ENCODE assay signal across 16 cellular contexts in the genomic region with DNA sequence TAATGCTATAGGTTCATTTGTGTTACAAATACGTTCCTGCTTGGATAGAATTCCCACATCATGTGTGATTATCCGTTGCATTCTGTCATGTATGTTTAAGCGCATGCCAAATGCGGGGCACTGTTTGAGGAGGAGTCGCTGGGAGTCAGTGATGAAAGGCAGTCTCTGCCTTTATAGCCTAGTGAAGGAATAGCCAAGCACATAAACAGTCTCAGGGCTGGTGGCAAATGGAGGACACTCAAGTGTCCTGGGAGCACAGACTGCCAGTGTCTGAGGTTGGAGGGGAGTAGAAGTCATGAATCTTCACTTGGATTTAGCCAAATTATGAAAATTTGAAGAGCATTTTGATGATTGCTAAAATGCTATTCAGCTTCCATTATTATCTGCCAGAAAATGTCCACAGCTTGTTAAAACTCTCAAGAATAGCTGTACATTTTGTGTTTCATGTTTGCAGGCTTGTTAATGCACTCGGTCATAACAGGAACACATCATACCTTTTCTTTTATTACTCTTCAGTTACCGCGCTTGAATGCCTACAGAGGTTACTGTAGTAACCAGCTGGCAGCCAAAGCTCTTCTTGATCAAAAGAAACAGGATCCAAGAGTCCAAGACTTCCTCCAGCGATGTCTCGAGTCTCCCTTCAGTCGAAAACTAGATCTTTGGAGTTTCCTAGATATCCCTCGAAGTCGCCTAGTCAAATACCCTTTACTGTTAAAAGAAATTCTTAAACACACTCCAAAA. TPM values are rescaled to one million over a fixed set of nuclear protein-coding genes. Genes with fewer than 3 reads are reported as not detected.
"Had no signal": no experiment of that assay in that cellular context is flagged by ENCODE, and none has a peak within 500 bp of the region (broad histone marks: within the 10 kb centered on the region; RNA-seq: fewer than 3 reads in every experiment).

No MANE protein-coding gene starts in this region.

- H3K27me3 ChIP-seq: adrenal gland, upper lobe of right lung had no signal

- H3K9me3 ChIP-seq: adrenal gland, upper lobe of right lung had no signal

- ATAC-seq: activated CD8-positive, alpha-beta T cell treated with anti-CD3 and anti-CD28 coated beads, Interleukin-2, amount 10 ng/mL, durations not matched to agents 7 days and 5 days; stimulated activated effector memory CD8-positive, alpha-beta T cell treated with anti-CD3 and anti-CD28 coated beads, Interleukin-12 subunit alpha, Interleukin-12 subunit beta, amount 100 ng/mL, for 72 hours; upper lobe of right lung had no signal

- DNase-seq: activated CD4-positive, CD25-positive, alpha-beta regulatory T cell treated with anti-CD3 and anti-CD28 coated beads, Interleukin-2, amount 50 U/mL, for 72 hours; activated CD8-positive, alpha-beta T cell treated with anti-CD3 and anti-CD28 coated beads, Interleukin-2, amount 10 ng/mL, durations not matched to agents 7 days and 5 days; activated naive CD4-positive, alpha-beta T cell treated with anti-CD3 and anti-CD28 coated beads for 36 hours; adrenal gland; effector memory CD4-positive, alpha-beta T cell; kidney; mesendoderm; small intestine; T-helper 2 cell; upper lobe of right lung had no signal

- H3K27ac ChIP-seq: adrenal gland, parathyroid adenoma, upper lobe of right lung had no signal

- H3K4me1 ChIP-seq: adrenal gland, parathyroid adenoma had no signal

- H3K4me3 ChIP-seq: adrenal gland, upper lobe of right lung had no signal

RNA-seq across cellular contexts. Expression of a gene that starts 45.5 kb away (rescaled TPM):
- total RNA-seq: activated CD8-positive, alpha-beta T cell treated with anti-CD3 and anti-CD28 coated beads, Interleukin-2, amount 10 ng/mL, durations not matched to agents 7 days and 5 days; activated naive CD4-positive, alpha-beta T cell treated with anti-CD3 and anti-CD28 coated beads for 36 hours; adrenal gland; epithelial cell of proximal tubule; kidney; liver; myocyte; subcutaneous adipose tissue; upper lobe of right lung had no signal
- polyA plus RNA-seq: adrenal gland, liver, small intestine had no signal

RNA-seq across cellular contexts. Expression of a gene that starts 49.3 kb away (rescaled TPM):
- total RNA-seq: activated CD8-positive, alpha-beta T cell treated with anti-CD3 and anti-CD28 coated beads, Interleukin-2, amount 10 ng/mL, durations not matched to agents 7 days and 5 days; activated naive CD4-positive, alpha-beta T cell treated with anti-CD3 and anti-CD28 coated beads for 36 hours; adrenal gland; epithelial cell of proximal tubule; myocyte; upper lobe of right lung had no signal
- polyA plus RNA-seq: adrenal gland, liver had no signal
